ENCODE assay signal across 8 cellular contexts in the genomic region with DNA sequence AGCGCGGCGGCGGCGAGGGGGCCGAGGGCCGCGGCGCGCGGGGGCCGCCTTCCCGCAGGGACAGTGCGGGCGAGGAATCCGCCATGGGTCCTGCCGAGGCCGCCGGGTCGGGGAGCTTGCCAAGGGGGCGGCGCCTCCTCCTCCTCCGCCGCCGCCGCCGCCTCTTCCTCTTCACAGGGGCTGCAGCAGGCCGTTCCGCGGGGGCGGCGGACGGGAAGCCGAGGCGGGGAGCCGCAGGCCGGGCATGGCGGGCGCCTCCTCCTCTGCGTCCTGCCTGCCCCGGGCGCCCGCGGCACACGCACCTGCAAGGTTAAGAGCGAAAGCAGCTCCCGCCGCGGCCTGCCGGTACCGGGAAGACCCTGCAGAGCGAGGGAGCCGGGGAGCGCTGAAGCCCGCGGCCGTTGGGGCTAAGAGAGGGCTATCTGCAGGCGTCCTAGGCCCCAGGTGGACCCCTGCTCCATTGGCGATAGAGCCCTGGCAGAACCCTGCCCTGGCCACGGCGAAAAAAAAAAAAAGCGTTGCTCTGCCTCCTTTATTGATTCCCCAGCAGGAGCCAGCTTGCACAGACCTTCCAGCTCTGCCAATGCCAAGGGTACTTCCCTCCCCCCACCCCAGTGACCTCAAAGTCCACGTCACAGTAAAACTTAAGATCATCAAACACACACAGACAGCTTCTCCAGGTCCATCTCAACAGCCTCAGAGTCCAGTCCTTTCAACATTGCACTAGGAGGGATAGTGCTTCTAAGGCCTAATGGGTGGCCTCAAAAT. TPM values are rescaled to one million over a fixed set of nuclear protein-coding genes. Genes with fewer than 3 reads are reported as not detected.
A peak's percentile ranks its signal among the peaks of the same experiment; 100 is the strongest.
DNase-seq lines count a peak whose midpoint lies in the region; ATAC-seq and TF ChIP-seq lines count a peak whose summit lies in the region.

A gene with protein sequence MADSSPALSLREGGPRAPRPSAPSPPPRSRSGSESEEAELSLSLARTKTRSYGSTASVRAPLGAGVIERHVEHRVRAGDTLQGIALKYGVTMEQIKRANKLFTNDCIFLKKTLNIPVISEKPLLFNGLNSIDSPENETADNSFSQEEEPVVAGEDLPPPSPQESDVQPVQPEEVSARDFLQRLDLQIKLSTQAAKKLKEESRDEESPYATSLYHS (minus strand): TSS at position 118 of the 768 bp plus-strand sequence. CDS start 33 bp downstream, at position 85.

- intact Hi-C loops in activated naive CD4-positive, alpha-beta T cell treated with anti-CD3 and anti-CD28 coated beads for 36 hours (cut with micrococcal nuclease) = loop anchor here (2.0 to 5.0 kb wide), 8 partner anchors 95 to 970 kb away; a partner anchor contains a TSS

- no peaks in the 10 kb centered on the region for H3K9me3 Mint-ChIP-seq in activated naive CD4-positive, alpha-beta T cell treated with anti-CD3 and anti-CD28 coated beads for 36 hours

- H3K36me3 ChIP-seq in RWPE2 (ENCODE audit: low read depth) = no peaks in the 10 kb centered on the region
- H3K36me3 ChIP-seq in tibial nerve = no peaks in the 10 kb centered on the region

- TF ChIP-seq POLR2A in GM18951 (IDR thresholded peaks at IDR 0.05; ENCODE audit: extremely low read depth, insufficient read depth, insufficient read length) (peak; percentile 68), tibial nerve (IDR thresholded peaks at IDR 0.05) (no peak)

- DNase-seq in AG20443 (ENCODE audit: low spot score) (peak; percentile 81), RWPE2 (ENCODE audit: low spot score) (peak; percentile 82), glomerular endothelial cell (ENCODE audit: extremely low read depth, low read depth, low spot score) (no peak), occipital lobe (lab: John Stamatoyannopoulos, UW) (peak; percentile 65), tibial nerve (ENCODE audit: low spot score in 2 of 2) (peak; percentile 58 to 64)
- peak; percentile 66 for DNase-seq in activated naive CD4-positive, alpha-beta T cell treated with anti-CD3 and anti-CD28 coated beads for 36 hours

- H3K9me3 ChIP-seq in RWPE2 (ENCODE audit: severe bottlenecking) (no peaks in the 10 kb centered on the region), tibial nerve (no peaks in the 10 kb centered on the region)

- WGBS in tibial nerve, 2 donors = 0 to 1% methylated on average over 12 to 28 of the region's 63 CpGs

- ATAC-seq in HG03432 (IDR thresholded peaks at IDR 0.05; ENCODE audit: unreplicated experiment) = peak; percentile 62
- ATAC-seq in RWPE2 (ENCODE audit: low read depth) = peak; percentile 68

- peak within 1 kb of the TSS; percentile 39 for H3K27ac ChIP-seq in RWPE2 (ENCODE audit: poor library complexity, severe bottlenecking)
- H3K27ac ChIP-seq in tibial nerve = peak within 1 kb of the TSS; percentile 65 to 93 (median 83)

- no peaks in the 10 kb centered on the region for H3K27me3 Mint-ChIP-seq in activated naive CD4-positive, alpha-beta T cell treated with anti-CD3 and anti-CD28 coated beads for 36 hours (ENCODE audit: low read depth)

- peak in 1 of 2 donors; percentile 14 for TF ChIP-seq EP300 in tibial nerve (IDR thresholded peaks at IDR 0.05)

- peak within 1 kb of the TSS; percentile 90 for H3K4me3 ChIP-seq in RWPE2 (ENCODE audit: severe bottlenecking)
- peak within 1 kb of the TSS; percentile 61 to 92 (median 70) for H3K4me3 ChIP-seq in tibial nerve

- no peaks in the 10 kb centered on the region for H3K27me3 ChIP-seq in RWPE2 (ENCODE audit: insufficient read depth, poor library complexity, severe bottlenecking)
- H3K27me3 ChIP-seq in tibial nerve = no peaks in the 10 kb centered on the region

- H3K4me3 Mint-ChIP-seq in activated naive CD4-positive, alpha-beta T cell treated with anti-CD3 and anti-CD28 coated beads for 36 hours = peak within 1 kb of the TSS; percentile 82

- peak within 1 kb of the TSS; percentile 91 for H3K27ac Mint-ChIP-seq in activated naive CD4-positive, alpha-beta T cell treated with anti-CD3 and anti-CD28 coated beads for 36 hours

- TF ChIP-seq CTCF in RWPE2 (IDR thresholded peaks at IDR 0.05; ENCODE audit: poor library complexity, severe bottlenecking) (no peak), tibial nerve (IDR thresholded peaks at IDR 0.05) (no peak)

- peaks cover 51% of the 10 kb centered on the region for H3K4me1 Mint-ChIP-seq in activated naive CD4-positive, alpha-beta T cell treated with anti-CD3 and anti-CD28 coated beads for 36 hours (ENCODE audit: low read depth)

- peaks cover under 1% of the 10 kb centered on the region for H3K36me3 Mint-ChIP-seq in activated naive CD4-positive, alpha-beta T cell treated with anti-CD3 and anti-CD28 coated beads for 36 hours (ENCODE audit: low read depth)

- in situ Hi-C loops in GM18951 (cut with MboI; ENCODE audit: low sequenced_read_pairs, unreplicated experiment) = no loop called here

- H3K4me1 ChIP-seq in RWPE2 (ENCODE audit: insufficient read depth, poor library complexity, severe bottlenecking) (peaks cover 22% of the 10 kb centered on the region), tibial nerve (peaks cover 0 to 47% (median 9%) of the 10 kb centered on the region in 4 donors)

- CTCF ChIA-PET in activated naive CD4-positive, alpha-beta T cell treated with anti-CD3 and anti-CD28 coated beads for 36 hours (lab: Charles Lee) = interaction anchor here (0.7 to 9.2 kb wide), 5 partner anchors 13 to 116 kb away, joined by 3 to 63 read pairs (median 3); no protein-coding TSS in a partner anchor

RNA-seq across cellular contexts. Expression of the gene that starts here (rescaled TPM):
- 10 to 100 TPM; 14.5 to 16.8 TPM for total RNA-seq in activated naive CD4-positive, alpha-beta T cell treated with anti-CD3 and anti-CD28 coated beads for 36 hours
- total RNA-seq in glomerular endothelial cell (11.4 and 17.1 TPM in 2 replicates), occipital lobe (21.8 TPM), tibial nerve (10 to 100 TPM; 16.8 to 24.9 (median 19.9) TPM)
